Comparison of ENCODE assay signal across 9 cellular contexts in the genomic region with DNA sequence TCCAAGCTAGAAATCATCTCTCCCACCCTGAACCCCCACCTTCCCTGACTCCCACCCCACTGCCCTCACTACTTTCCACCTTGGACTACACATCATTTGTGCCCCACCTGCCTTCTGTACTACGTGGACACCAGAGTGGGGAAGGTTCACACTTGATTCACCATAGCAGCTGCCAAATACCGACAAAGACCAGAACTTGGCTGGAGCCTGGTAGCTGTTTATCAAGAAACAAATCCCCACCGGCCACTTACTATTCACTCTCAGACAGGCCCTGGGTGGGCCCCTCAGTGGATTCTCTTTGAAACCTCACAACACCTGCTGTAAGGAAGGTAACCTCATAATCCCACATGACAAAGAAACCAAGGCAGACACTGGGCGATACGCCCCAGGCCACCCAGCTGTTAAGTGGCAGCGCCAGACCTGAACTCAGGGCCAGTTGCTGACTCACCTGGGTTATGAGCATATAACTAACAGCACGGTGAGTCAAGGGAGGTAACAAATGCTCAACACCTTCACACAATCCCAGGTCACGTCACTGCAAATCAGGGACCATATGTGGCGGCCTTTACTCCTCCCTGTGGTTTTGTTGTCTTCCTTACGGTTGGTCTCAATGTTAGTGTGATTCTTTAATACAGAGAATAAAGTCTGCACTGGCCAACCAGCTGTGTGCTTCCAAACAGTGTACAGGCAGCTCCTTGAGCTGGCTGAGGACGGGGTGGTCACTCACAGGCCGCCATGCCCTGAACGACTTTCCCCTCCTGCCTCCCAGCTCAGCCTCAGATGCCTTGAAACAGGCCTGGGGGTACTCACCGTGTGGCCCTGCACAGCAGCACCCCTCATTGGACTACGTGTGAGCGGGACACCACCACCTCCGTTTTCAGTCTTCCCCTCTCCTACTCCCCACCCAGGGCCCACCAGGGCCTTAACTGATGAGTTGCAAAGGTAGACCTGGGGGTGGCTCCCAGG. TPM values are rescaled to one million over a fixed set of nuclear protein-coding genes. Genes with fewer than 3 reads are reported as not detected.
DNase-seq lines count a peak whose midpoint lies in the region; ATAC-seq and TF ChIP-seq lines count a peak whose summit lies in the region.
"Had no signal": no experiment of that assay in that cellular context is flagged by ENCODE, and none has a peak within 500 bp of the region (broad histone marks: within the 10 kb centered on the region; RNA-seq: fewer than 3 reads in every experiment).

No MANE protein-coding gene starts in this region.

- H3K36me3 ChIP-seq in CD4-positive, CD25-positive, alpha-beta regulatory T cell (ENCODE audit: control insufficient read depth, insufficient read depth, low read length) = peaks cover 77% of the 10 kb centered on the region

- H3K27me3 ChIP-seq in CD4-positive, CD25-positive, alpha-beta regulatory T cell (ENCODE audit: control insufficient read depth, insufficient read depth, low read length) = no peaks in the 10 kb centered on the region

- H3K9me3 Mint-ChIP-seq in CD4-positive, CD25-positive, alpha-beta regulatory T cell = no peaks in the 10 kb centered on the region
- H3K9me3 Mint-ChIP-seq in T-cell (no peaks in the 10 kb centered on the region), chondrocyte (ENCODE audit: low read depth) (no peaks in the 10 kb centered on the region), nephron (no peaks in the 10 kb centered on the region)

- DNase-seq in CD4-positive, CD25-positive, alpha-beta regulatory T cell = peak in 1 of 3 donors; percentile 43
- DNase-seq in T-cell = peak in 7 of 34 experiments; percentile 20 to 59 (median 30)
- DNase-seq in chondrocyte (ENCODE audit: low spot score) = no peak
- DNase-seq in NCI-H2081 treated with DMSO at 0.1 percent for 48 hours (lab: John Stamatoyannopoulos, UW) = no peak
- no peak for DNase-seq in cerebellar nuclear complex (lab: John Stamatoyannopoulos, UW)
- DNase-seq: foreskin melanocyte had no signal

- peaks cover 62% of the 10 kb centered on the region for H3K36me3 Mint-ChIP-seq in CD4-positive, CD25-positive, alpha-beta regulatory T cell
- H3K36me3 Mint-ChIP-seq in T-cell (peaks cover 51% of the 10 kb centered on the region), chondrocyte (ENCODE audit: low read depth) (peaks cover 37% of the 10 kb centered on the region), nephron (ENCODE audit: low read depth) (peaks cover 74% of the 10 kb centered on the region)

- H3K27ac ChIP-seq in CD4-positive, CD25-positive, alpha-beta regulatory T cell (ENCODE audit: insufficient read depth, low read length, poor library complexity, severe bottlenecking) = peak overlapping the region; percentile 62

- H3K27me3 Mint-ChIP-seq in CD4-positive, CD25-positive, alpha-beta regulatory T cell = no peaks in the 10 kb centered on the region
- H3K27me3 Mint-ChIP-seq in T-cell (no peaks in the 10 kb centered on the region), chondrocyte (ENCODE audit: low read depth) (no peaks in the 10 kb centered on the region), nephron (ENCODE audit: low read depth) (no peaks in the 10 kb centered on the region)

- peak overlapping the region; percentile 50 for H3K4me3 ChIP-seq in CD4-positive, CD25-positive, alpha-beta regulatory T cell (ENCODE audit: low read depth, low read length)

- ATAC-seq in CD4-positive, CD25-positive, alpha-beta regulatory T cell (ENCODE audit: low read depth in 2 of 2) = peak; percentile 16 to 40
- ATAC-seq in T-cell (replicated peaks in 1 of 4) (peak; percentile 14 to 67 (median 24)), GM18873 (IDR thresholded peaks at IDR 0.05; ENCODE audit: low FRiP score, unreplicated experiment) (no peak), HG02970 (IDR thresholded peaks at IDR 0.05; ENCODE audit: low FRiP score, unreplicated experiment) (no peak)

- H3K27ac Mint-ChIP-seq in CD4-positive, CD25-positive, alpha-beta regulatory T cell = peak overlapping the region; percentile 92 to 96 (median 95)
- H3K27ac Mint-ChIP-seq in T-cell (peak overlapping the region; percentile 90 to 91), chondrocyte (ENCODE audit: unreplicated experiment) (peak overlapping the region; percentile 85), nephron (peak overlapping the region; percentile 15 to 72 (median 23))

- peaks cover 29 to 100% (median 84%) of the 10 kb centered on the region in 4 donors for H3K4me1 Mint-ChIP-seq in CD4-positive, CD25-positive, alpha-beta regulatory T cell
- H3K4me1 Mint-ChIP-seq in T-cell (peaks cover 100% of the 10 kb centered on the region in 3 donors), chondrocyte (ENCODE audit: low read depth) (peaks cover 97% of the 10 kb centered on the region), nephron (peaks cover 93% of the 10 kb centered on the region)

- peak overlapping the region; percentile 78 to 99 (median 86) for H3K4me3 Mint-ChIP-seq in CD4-positive, CD25-positive, alpha-beta regulatory T cell
- H3K4me3 Mint-ChIP-seq in T-cell = peak overlapping the region; percentile 55 to 87 (median 64)
- peak overlapping the region; percentile 12 for H3K4me3 Mint-ChIP-seq in chondrocyte (ENCODE audit: unreplicated experiment)
- peak overlapping the region in 1 of 3 experiments; percentile 27 for H3K4me3 Mint-ChIP-seq in nephron

- CTCF ChIA-PET in T-cell (lab: Charles Lee) = interaction anchor here in 1 of 2 donors (0.6 kb wide), 1 partner anchor 27 kb away, joined by 7 read pairs; no protein-coding TSS in a partner anchor

- TF ChIP-seq CTCF in chondrocyte (IDR thresholded peaks at IDR 0.05) (no peak), nephron (IDR thresholded peaks at IDR 0.05; ENCODE audit: unreplicated experiment in 3 of 3) (no peak)

- POLR2A ChIA-PET in T-cell (lab: Charles Lee) = interaction anchor here (0.6 to 1.7 kb wide), 3 partner anchors 8 to 186 kb away, joined by 3 to 6 read pairs (median 4); partner anchors contain the start of gene WDR1 (in 1 of the 2)

- H3K9me3 ChIP-seq in CD4-positive, CD25-positive, alpha-beta regulatory T cell (ENCODE audit: control insufficient read depth in 2 of 2, low read length in 2 of 2) = no peaks in the 10 kb centered on the region

- H3K4me1 ChIP-seq in CD4-positive, CD25-positive, alpha-beta regulatory T cell (ENCODE audit: control insufficient read depth, insufficient read depth, low read length, poor library complexity, severe bottlenecking) = peaks cover 100% of the 10 kb centered on the region

RNA-seq across cellular contexts. Expression of gene WDR1, which starts 7.5 kb away (rescaled TPM):
- total RNA-seq in CD4-positive, CD25-positive, alpha-beta regulatory T cell = 326 TPM
- polyA plus RNA-seq in CD4-positive, CD25-positive, alpha-beta regulatory T cell = 100 to 1,000 TPM; 312 to 422 (median 370) TPM
- 100 to 1,000 TPM; 268 to 308 (median 304) TPM for total RNA-seq in T-cell
- total RNA-seq in chondrocyte = 312 to 483 TPM (median 462 TPM) in 3 replicates

Comparison
In these comparisons a context has a peak if more than half of its experiments do, and no peak if none do; other contexts are left out.
1. ATAC-seq: peak in CD4-positive, CD25-positive, alpha-beta regulatory T cell (2 of 2) and T-cell (4 of 4); none in GM18873 (single experiment) and HG02970 (single experiment).
2. H3K27ac Mint-ChIP-seq: peak in every context shown above with its lines; median percentile 95 in CD4-positive, CD25-positive, alpha-beta regulatory T cell; 90 in T-cell; 85 in chondrocyte; 23 in nephron.